Comparison of ENCODE assay signal across 1 cellular context in genomic region chr17:45282683-45283644, GRCh38.
A peak's percentile ranks its signal among the peaks of the same experiment; 100 is the strongest.
TF ChIP-seq lines count a peak whose summit lies in the region.

No MANE protein-coding gene starts in this region.

TF ChIP-seq in HEK293, 187 proteins besides CTCF, POLR2A, EP300 and RAD21 (continued from another document):
- TF ChIP-seq, protein P1, sequence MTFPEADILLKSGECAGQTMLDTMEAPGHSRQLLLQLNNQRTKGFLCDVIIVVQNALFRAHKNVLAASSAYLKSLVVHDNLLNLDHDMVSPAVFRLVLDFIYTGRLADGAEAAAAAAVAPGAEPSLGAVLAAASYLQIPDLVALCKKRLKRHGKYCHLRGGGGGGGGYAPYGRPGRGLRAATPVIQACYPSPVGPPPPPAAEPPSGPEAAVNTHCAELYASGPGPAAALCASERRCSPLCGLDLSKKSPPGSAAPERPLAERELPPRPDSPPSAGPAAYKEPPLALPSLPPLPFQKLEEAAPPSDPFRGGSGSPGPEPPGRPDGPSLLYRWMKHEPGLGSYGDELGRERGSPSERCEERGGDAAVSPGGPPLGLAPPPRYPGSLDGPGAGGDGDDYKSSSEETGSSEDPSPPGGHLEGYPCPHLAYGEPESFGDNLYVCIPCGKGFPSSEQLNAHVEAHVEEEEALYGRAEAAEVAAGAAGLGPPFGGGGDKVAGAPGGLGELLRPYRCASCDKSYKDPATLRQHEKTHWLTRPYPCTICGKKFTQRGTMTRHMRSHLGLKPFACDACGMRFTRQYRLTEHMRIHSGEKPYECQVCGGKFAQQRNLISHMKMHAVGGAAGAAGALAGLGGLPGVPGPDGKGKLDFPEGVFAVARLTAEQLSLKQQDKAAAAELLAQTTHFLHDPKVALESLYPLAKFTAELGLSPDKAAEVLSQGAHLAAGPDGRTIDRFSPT (tag by site-specific recombination; IDR thresholded peaks at IDR 0.05), result no peak
- TF ChIP-seq ZNF266 (tag by site-specific recombination; IDR thresholded peaks at IDR 0.05; ENCODE audit: low read depth) (no peak), ZNF140 (tag by site-specific recombination; IDR thresholded peaks at IDR 0.05) (0 out of 2 replicates have a peak, but pooled peaks have one; percentile 6), ZEB2 (tag by site-specific recombination; IDR thresholded peaks at IDR 0.05) (no peak), ZNF341 (tag by site-specific recombination; IDR thresholded peaks at IDR 0.05; ENCODE audit: low read depth) (0 out of 2 replicates have a peak, but pooled peaks have one; percentile 15), ZNF639 (tag by site-specific recombination; IDR thresholded peaks at IDR 0.05) (no peak), PRDM2 (tag by site-specific recombination; IDR thresholded peaks at IDR 0.05; ENCODE audit: borderline replicate concordance) (no peak), GLIS1 (tag by site-specific recombination; IDR thresholded peaks at IDR 0.05) (peak; percentile 87), ZFHX2 (tag by site-specific recombination; conservative IDR thresholded peaks at IDR 0.05) (peak; percentile 42)
